19 cellular contexts compared by ENCODE assay signal in the genomic region with DNA sequence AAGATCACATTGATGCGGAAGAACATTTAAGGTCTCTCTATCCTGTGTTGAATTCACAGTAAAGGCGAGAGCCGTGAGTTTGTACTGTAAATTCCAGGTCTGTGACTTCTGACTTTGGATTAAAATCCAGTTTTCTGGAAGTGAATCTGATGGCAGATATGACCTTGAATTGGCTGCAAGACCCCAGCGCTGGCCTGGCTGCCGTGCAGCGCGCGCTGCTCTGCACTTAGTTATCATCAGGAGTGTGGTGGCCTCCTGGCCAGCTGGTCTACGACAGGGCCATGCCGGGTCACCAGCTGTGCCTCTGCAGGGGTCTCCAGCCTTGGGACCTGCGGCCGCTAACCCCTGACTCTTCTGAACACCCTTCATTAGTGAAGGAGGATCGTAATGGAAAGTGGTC.
"Had no signal": no experiment of that assay in that cellular context is flagged by ENCODE, and none has a peak within 500 bp of the region (broad histone marks: within the 10 kb centered on the region; RNA-seq: fewer than 3 reads in every experiment).

No MANE protein-coding gene starts in this region.

- H3K27me3 Mint-ChIP-seq: naive thymus-derived CD4-positive, alpha-beta T cell had no signal

- H3K4me1 ChIP-seq: adrenal gland, breast epithelium, parathyroid adenoma, thyroid gland, uterus had no signal

- H3K27me3 ChIP-seq: adrenal gland, breast epithelium, gastroesophageal sphincter, neutrophil, thyroid gland, uterus had no signal

- H3K79me2 ChIP-seq: parathyroid adenoma had no signal

- H3K9ac ChIP-seq: parathyroid adenoma had no signal

- ATAC-seq: esophagus mucosa; gastroesophageal sphincter; naive thymus-derived CD4-positive, alpha-beta T cell had no signal

- H3K27ac Mint-ChIP-seq: naive thymus-derived CD4-positive, alpha-beta T cell had no signal

- H3K9me3 ChIP-seq: adrenal gland, breast epithelium, gastroesophageal sphincter, neutrophil, thyroid gland, uterus had no signal

- H3K4me3 Mint-ChIP-seq: naive thymus-derived CD4-positive, alpha-beta T cell had no signal

- DNase-seq: activated CD4-positive, alpha-beta T cell treated with anti-CD3 and anti-CD28 coated beads, Interleukin-2, amount 50 U/mL, for 4 hours; activated naive CD4-positive, alpha-beta T cell treated with anti-CD3 and anti-CD28 coated beads, Interleukin-2, amount 50 U/mL, for 16 hours; cerebellar nuclear complex; effector CD4-positive, alpha-beta T cell; mesenchymal stem cell; naive thymus-derived CD4-positive, alpha-beta T cell; stimulated activated CD8-positive, alpha-beta memory T cell treated with anti-CD3 and anti-CD28 coated beads, Interleukin-4, amount 100 ng/mL, for 48 hours; stimulated activated naive CD4-positive, alpha-beta T cell; SW 1271; T-helper 2 cell; thyroid gland; uterus had no signal

- H2AFZ ChIP-seq: parathyroid adenoma had no signal

- H3K27ac ChIP-seq: adrenal gland, breast epithelium, gastroesophageal sphincter, neutrophil, parathyroid adenoma, thyroid gland, uterus, VCaP had no signal

- H3K36me3 ChIP-seq: adrenal gland, breast epithelium, thyroid gland, uterus had no signal

- H3K4me3 ChIP-seq: adrenal gland, breast epithelium, gastroesophageal sphincter, thyroid gland, uterus had no signal
